In the genomic region with DNA sequence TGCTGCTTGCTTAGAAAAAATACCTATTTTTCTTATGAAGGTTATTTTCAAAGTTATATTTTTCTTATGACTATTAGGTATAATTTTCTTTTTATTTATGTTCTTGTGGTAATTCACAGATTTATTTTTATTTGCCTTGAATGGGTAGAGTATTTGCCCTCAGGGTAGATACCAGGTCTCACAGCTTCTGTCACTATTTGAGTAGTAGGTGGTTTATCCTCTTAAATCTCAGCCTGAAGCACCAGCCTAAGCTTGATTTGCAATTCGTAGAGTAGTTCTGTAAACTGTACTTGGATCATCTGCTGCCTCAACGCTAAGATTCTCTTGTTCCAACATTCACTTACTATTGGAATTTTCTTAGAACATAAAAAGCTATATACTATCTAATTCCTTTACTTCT, we compare ENCODE assay signal across 23 cellular contexts.
"Had no signal": no experiment of that assay in that cellular context is flagged by ENCODE, and none has a peak within 500 bp of the region (broad histone marks: within the 10 kb centered on the region; RNA-seq: fewer than 3 reads in every experiment).

No MANE protein-coding gene starts in this region.

- H3K4me1 ChIP-seq: heart left ventricle, sigmoid colon, stomach, transverse colon had no signal

- H3K27me3 ChIP-seq: heart left ventricle, sigmoid colon, stomach, transverse colon had no signal

- H3K36me3 Mint-ChIP-seq: naive thymus-derived CD8-positive, alpha-beta T cell had no signal

- H3K9me3 Mint-ChIP-seq: endodermal cell had no signal

- H3K27ac Mint-ChIP-seq: endodermal cell; naive thymus-derived CD8-positive, alpha-beta T cell had no signal

- H3K27ac ChIP-seq: coronary artery, heart left ventricle, sigmoid colon, skin epidermis, stomach, thoracic aorta, transverse colon had no signal

- DNase-seq: effector CD4-positive, alpha-beta T cell; endodermal cell; foreskin melanocyte; heart left ventricle; hippocampal formation; left colon; left ventricle myocardium superior; mesenchymal stem cell; mucosa of descending colon; naive thymus-derived CD8-positive, alpha-beta T cell; posterior cingulate gyrus; sigmoid colon; stimulated activated CD4-positive, alpha-beta T cell treated with anti-CD3 and anti-CD28 coated beads, Interleukin-2, amount 100 ng/mL, for 24 hours; stimulated activated CD4-positive, alpha-beta T cell treated with anti-CD3 and anti-CD28 coated beads, Interleukin-4, amount 100 ng/mL, for 4 hours; stimulated activated naive CD4-positive, alpha-beta T cell; stomach; substantia nigra; transverse colon had no signal

- H3K4me3 ChIP-seq: coronary artery, heart left ventricle, lung, mucosa of descending colon, sigmoid colon, skin epidermis, stomach, thoracic aorta, transverse colon had no signal

- H3K9me3 ChIP-seq: heart left ventricle, mucosa of descending colon, sigmoid colon, stomach, thoracic aorta, transverse colon had no signal

- ATAC-seq: heart left ventricle; left colon; left ventricle myocardium superior; mucosa of descending colon; naive thymus-derived CD8-positive, alpha-beta T cell had no signal

- H3K4me1 Mint-ChIP-seq: naive thymus-derived CD8-positive, alpha-beta T cell had no signal

- H3K36me3 ChIP-seq: heart left ventricle, sigmoid colon, stomach, thoracic aorta, transverse colon had no signal

- FAIRE-seq: endothelial cell of umbilical vein had no signal

- H3K27me3 Mint-ChIP-seq: naive thymus-derived CD8-positive, alpha-beta T cell had no signal

- H3K4me3 Mint-ChIP-seq: endodermal cell; naive thymus-derived CD8-positive, alpha-beta T cell had no signal
